ENCODE assay signal across 1 cellular context in the genomic region with DNA sequence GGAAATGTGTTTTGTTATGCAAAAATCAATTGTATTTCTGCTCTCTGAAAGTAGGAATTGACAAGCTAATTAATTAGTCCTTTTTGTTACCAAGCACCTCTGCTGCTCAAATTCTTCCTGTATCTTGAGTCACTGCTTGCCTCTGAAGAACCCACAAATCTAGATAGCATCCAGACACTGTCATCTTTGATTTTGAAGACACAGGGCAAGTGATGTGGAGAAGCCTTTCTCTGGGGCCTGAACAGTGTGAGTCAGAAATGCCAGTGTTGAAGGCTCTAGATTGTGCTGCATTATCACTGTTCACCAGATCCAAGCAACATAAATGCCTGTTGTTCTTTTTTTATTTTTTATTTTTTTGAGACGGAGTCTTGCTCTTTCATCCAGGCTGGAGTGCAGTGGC.
TF ChIP-seq lines count a peak whose summit lies in the region.

No MANE protein-coding gene starts in this region.

TF ChIP-seq in K562, 482 proteins besides CTCF, POLR2A, EP300 and RAD21 (continued from another document):
- TF ChIP-seq, protein P1, sequence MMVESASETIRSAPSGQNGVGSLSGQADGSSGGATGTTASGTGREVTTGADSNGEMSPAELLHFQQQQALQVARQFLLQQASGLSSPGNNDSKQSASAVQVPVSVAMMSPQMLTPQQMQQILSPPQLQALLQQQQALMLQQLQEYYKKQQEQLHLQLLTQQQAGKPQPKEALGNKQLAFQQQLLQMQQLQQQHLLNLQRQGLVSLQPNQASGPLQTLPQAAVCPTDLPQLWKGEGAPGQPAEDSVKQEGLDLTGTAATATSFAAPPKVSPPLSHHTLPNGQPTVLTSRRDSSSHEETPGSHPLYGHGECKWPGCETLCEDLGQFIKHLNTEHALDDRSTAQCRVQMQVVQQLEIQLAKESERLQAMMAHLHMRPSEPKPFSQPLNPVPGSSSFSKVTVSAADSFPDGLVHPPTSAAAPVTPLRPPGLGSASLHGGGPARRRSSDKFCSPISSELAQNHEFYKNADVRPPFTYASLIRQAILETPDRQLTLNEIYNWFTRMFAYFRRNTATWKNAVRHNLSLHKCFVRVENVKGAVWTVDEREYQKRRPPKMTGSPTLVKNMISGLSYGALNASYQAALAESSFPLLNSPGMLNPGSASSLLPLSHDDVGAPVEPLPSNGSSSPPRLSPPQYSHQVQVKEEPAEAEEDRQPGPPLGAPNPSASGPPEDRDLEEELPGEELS (CRISPR knock-in tag; IDR thresholded peaks at IDR 0.05; ENCODE audit: borderline replicate concordance): no peak
- TF ChIP-seq COPS2 (conservative IDR thresholded peaks at IDR 0.05): no peak
- TF ChIP-seq HNRNPUL1 (IDR thresholded peaks at IDR 0.05; ENCODE audit: low read length): no peak
- TF ChIP-seq TRIM28 (IDR thresholded peaks at IDR 0.05): peak; percentile 55; the same call in 1 of the 2 replicates
- TF ChIP-seq, protein P2, sequence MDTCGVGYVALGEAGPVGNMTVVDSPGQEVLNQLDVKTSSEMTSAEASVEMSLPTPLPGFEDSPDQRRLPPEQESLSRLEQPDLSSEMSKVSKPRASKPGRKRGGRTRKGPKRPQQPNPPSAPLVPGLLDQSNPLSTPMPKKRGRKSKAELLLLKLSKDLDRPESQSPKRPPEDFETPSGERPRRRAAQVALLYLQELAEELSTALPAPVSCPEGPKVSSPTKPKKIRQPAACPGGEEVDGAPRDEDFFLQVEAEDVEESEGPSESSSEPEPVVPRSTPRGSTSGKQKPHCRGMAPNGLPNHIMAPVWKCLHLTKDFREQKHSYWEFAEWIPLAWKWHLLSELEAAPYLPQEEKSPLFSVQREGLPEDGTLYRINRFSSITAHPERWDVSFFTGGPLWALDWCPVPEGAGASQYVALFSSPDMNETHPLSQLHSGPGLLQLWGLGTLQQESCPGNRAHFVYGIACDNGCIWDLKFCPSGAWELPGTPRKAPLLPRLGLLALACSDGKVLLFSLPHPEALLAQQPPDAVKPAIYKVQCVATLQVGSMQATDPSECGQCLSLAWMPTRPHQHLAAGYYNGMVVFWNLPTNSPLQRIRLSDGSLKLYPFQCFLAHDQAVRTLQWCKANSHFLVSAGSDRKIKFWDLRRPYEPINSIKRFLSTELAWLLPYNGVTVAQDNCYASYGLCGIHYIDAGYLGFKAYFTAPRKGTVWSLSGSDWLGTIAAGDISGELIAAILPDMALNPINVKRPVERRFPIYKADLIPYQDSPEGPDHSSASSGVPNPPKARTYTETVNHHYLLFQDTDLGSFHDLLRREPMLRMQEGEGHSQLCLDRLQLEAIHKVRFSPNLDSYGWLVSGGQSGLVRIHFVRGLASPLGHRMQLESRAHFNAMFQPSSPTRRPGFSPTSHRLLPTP (IDR thresholded peaks at IDR 0.05; ENCODE audit: borderline replicate concordance, extremely low read depth, insufficient read length): no peak
- no peak for TF ChIP-seq MBD2 (IDR thresholded peaks at IDR 0.05; ENCODE audit: borderline replicate concordance, low read depth)
- TF ChIP-seq, protein P3, sequence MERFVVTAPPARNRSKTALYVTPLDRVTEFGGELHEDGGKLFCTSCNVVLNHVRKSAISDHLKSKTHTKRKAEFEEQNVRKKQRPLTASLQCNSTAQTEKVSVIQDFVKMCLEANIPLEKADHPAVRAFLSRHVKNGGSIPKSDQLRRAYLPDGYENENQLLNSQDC (CRISPR knock-in tag; IDR thresholded peaks at IDR 0.05): no peak
- TF ChIP-seq, protein P4, sequence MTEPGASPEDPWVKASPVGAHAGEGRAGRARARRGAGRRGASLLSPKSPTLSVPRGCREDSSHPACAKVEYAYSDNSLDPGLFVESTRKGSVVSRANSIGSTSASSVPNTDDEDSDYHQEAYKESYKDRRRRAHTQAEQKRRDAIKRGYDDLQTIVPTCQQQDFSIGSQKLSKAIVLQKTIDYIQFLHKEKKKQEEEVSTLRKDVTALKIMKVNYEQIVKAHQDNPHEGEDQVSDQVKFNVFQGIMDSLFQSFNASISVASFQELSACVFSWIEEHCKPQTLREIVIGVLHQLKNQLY (CRISPR knock-in tag; conservative IDR thresholded peaks at IDR 0.05): no peak
- TF ChIP-seq, protein P5, sequence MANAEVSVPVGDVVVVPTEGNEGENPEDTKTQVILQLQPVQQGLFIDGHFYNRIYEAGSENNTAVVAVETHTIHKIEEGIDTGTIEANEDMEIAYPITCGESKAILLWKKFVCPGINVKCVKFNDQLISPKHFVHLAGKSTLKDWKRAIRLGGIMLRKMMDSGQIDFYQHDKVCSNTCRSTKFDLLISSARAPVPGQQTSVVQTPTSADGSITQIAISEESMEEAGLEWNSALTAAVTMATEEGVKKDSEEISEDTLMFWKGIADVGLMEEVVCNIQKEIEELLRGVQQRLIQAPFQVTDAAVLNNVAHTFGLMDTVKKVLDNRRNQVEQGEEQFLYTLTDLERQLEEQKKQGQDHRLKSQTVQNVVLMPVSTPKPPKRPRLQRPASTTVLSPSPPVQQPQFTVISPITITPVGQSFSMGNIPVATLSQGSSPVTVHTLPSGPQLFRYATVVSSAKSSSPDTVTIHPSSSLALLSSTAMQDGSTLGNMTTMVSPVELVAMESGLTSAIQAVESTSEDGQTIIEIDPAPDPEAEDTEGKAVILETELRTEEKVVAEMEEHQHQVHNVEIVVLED (CRISPR knock-in tag; IDR thresholded peaks at IDR 0.05): no peak
- peak; percentile 59; the same call in 1 of the 2 replicates for TF ChIP-seq SMARCE1 (IDR thresholded peaks at IDR 0.05)
- no peak for TF ChIP-seq PHTF2 (CRISPR knock-in tag; IDR thresholded peaks at IDR 0.05)
- no peak for TF ChIP-seq RBM22 (IDR thresholded peaks at IDR 0.05; ENCODE audit: low read depth, low read length, poor library complexity, severe bottlenecking)
- peak; percentile 84 for TF ChIP-seq FOSL1 (tag; conservative IDR thresholded peaks at IDR 0.05)
- no peak for TF ChIP-seq ILK (tag; IDR thresholded peaks at IDR 0.05; ENCODE audit: borderline replicate concordance, low read depth)
- no peak for TF ChIP-seq NFXL1 (CRISPR knock-in tag; IDR thresholded peaks at IDR 0.05)
- TF ChIP-seq ZNF79 (CRISPR knock-in tag; IDR thresholded peaks at IDR 0.05; ENCODE audit: low read depth): no peak
- TF ChIP-seq ZNF324 (CRISPR knock-in tag; IDR thresholded peaks at IDR 0.05): no peak
- TF ChIP-seq SIN3B (IDR thresholded peaks at IDR 0.05; ENCODE audit: low read depth): no peak
- TF ChIP-seq, protein P6, sequence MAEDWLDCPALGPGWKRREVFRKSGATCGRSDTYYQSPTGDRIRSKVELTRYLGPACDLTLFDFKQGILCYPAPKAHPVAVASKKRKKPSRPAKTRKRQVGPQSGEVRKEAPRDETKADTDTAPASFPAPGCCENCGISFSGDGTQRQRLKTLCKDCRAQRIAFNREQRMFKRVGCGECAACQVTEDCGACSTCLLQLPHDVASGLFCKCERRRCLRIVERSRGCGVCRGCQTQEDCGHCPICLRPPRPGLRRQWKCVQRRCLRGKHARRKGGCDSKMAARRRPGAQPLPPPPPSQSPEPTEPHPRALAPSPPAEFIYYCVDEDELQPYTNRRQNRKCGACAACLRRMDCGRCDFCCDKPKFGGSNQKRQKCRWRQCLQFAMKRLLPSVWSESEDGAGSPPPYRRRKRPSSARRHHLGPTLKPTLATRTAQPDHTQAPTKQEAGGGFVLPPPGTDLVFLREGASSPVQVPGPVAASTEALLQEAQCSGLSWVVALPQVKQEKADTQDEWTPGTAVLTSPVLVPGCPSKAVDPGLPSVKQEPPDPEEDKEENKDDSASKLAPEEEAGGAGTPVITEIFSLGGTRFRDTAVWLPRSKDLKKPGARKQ (CRISPR knock-in tag; IDR thresholded peaks at IDR 0.05): no peak
